In the genomic region with DNA sequence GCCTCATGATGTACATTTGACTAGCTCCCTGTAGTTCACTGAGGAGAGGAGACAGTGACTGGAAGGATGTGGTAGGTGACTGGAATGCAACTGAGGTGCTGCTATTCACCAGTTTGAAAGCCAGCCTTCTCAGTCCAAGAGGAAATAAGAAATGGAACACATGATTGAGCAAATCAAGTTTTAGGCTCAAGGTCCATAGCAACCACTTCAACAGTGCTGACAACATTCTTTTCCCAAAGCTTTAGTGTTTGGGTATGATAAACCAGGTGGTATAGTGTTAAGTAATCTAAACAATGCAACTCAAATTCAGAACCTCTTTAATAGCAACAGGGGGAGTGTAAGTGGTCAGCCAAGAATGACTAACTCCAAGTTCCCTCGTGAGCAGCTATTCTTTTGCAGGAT, we compare ENCODE assay signal across 1 cellular context.
TF ChIP-seq lines count a peak whose summit lies in the region.

No MANE protein-coding gene starts in this region.

TF ChIP-seq in HEK293, 187 proteins besides CTCF, POLR2A, EP300 and RAD21 (continued from another document):
- TF ChIP-seq, protein P1, sequence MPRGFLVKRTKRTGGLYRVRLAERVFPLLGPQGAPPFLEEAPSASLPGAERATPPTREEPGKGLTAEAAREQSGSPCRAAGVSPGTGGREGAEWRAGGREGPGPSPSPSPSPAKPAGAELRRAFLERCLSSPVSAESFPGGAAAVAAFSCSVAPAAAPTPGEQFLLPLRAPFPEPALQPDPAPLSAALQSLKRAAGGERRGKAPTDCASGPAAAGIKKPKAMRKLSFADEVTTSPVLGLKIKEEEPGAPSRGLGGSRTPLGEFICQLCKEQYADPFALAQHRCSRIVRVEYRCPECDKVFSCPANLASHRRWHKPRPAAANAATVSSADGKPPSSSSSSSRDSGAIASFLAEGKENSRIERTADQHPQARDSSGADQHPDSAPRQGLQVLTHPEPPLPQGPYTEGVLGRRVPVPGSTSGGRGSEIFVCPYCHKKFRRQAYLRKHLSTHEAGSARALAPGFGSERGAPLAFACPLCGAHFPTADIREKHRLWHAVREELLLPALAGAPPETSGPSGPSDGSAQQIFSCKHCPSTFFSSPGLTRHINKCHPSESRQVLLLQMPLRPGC (tag by site-specific recombination; IDR thresholded peaks at IDR 0.05), result no peak
- TF ChIP-seq ZNF16 (tag by site-specific recombination; IDR thresholded peaks at IDR 0.05; ENCODE audit: low read depth), result no peak
